In the genomic region with DNA sequence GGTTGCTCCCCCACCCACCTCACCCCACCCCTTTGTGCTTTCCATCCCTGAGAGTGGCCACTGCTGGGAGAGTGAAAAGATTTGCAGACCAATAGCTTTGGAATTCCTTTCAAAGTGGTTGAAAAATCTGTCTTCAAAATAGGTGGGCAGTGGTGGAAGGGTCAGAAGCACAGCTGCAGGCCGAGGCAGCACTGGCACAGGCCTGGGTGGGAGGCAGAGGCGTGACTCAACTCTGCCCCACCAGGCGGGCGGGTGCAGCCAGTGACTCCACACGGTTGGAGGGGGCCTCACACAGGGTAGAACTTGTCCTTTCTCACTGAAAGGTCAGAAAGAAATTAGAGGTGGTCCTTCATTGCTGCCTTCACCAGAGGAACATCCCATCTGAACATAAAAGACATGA, we compare ENCODE assay signal across 21 cellular contexts.
DNase-seq lines count a peak whose midpoint lies in the region; ATAC-seq and TF ChIP-seq lines count a peak whose summit lies in the region.
"Had no signal": no experiment of that assay in that cellular context is flagged by ENCODE, and none has a peak within 500 bp of the region (broad histone marks: within the 10 kb centered on the region; RNA-seq: fewer than 3 reads in every experiment).

No MANE protein-coding gene starts in this region.

- H3K9ac ChIP-seq in DND-41 (ENCODE audit: low read depth, low read length) = no peak overlapping the region

- H3K4me1 ChIP-seq in DND-41 (ENCODE audit: insufficient read depth, low read length) (no peaks in the 10 kb centered on the region), HEK293 (ENCODE audit: control insufficient read depth, insufficient read depth, low read length) (peaks cover 9% of the 10 kb centered on the region)

- no peak overlapping the region for H2AFZ ChIP-seq in DND-41 (ENCODE audit: low read depth, low read length)

- DNase-seq in DND-41 = no peak
- DNase-seq in iPS-NIHi7 (ENCODE audit: extremely low spot score) = peak; percentile 49
- no peak for DNase-seq in NCI-H128 (lab: John Stamatoyannopoulos, UW; ENCODE audit: unreplicated experiment)
- DNase-seq in NCI-H1105 treated with DMSO at 0.1 percent for 48 hours (lab: John Stamatoyannopoulos, UW) = no peak
- DNase-seq: activated CD4-positive, alpha-beta T cell treated with anti-CD3 and anti-CD28 coated beads, Interleukin-2, amount 10 ng/mL, durations not matched to agents 24 days and 14 days; activated naive CD4-positive, alpha-beta T cell treated with Interleukin-2 at 50 U/mL for 16 hours; activated T-cell treated with anti-CD3 and anti-CD28 coated beads, Interleukin-2, amount 50 U/mL, for 72 hours; cortex of kidney; GDM1; KG1; NCI-H187; NCI-H2171 treated with DMSO at 0.1 percent for 48 hours; NCI-H524 treated with DMSO at 0.1 percent for 48 hours; stimulated activated CD8-positive, alpha-beta memory T cell treated with anti-CD3 and anti-CD28 coated beads, Interleukin-4, amount 100 ng/mL, for 48 hours had no signal

- no peaks in the 10 kb centered on the region for H3K36me3 ChIP-seq in DND-41 (ENCODE audit: insufficient read depth, low read length)
- H3K36me3 ChIP-seq in HEK293 (ENCODE audit: control insufficient read depth in 2 of 2, insufficient read depth in 1 of 2, low read length in 2 of 2) = no peaks in the 10 kb centered on the region

- no peaks in the 10 kb centered on the region for H3K79me2 ChIP-seq in DND-41 (ENCODE audit: insufficient read depth, low read length)

- H3K4me2 ChIP-seq in DND-41 (ENCODE audit: insufficient read depth, low read length) = no peak overlapping the region

- ATAC-seq in DND-41 (ENCODE audit: insufficient read depth, low read depth) = no peak
- ATAC-seq in HG02588 (IDR thresholded peaks at IDR 0.05; ENCODE audit: unreplicated experiment) = no peak
- ATAC-seq in HG02759 (IDR thresholded peaks at IDR 0.05; ENCODE audit: unreplicated experiment) = no peak
- ATAC-seq: activated T-cell treated with anti-CD3 and anti-CD28 coated beads, Interleukin-2, amount 50 U/mL, for 72 hours; gastroesophageal sphincter had no signal

- TF ChIP-seq CTCF in DND-41 (IDR thresholded peaks at IDR 0.05; ENCODE audit: borderline replicate concordance, extremely low read depth, low read length, poor library complexity, severe bottlenecking) (peak; percentile 11), HEK293 (tag by site-specific recombination; IDR thresholded peaks at IDR 0.05) (peak; percentile 73)

- H4K20me1 ChIP-seq in DND-41 (ENCODE audit: insufficient read depth, low read length) = no peaks in the 10 kb centered on the region

- no peak overlapping the region for H3K27ac ChIP-seq in DND-41 (ENCODE audit: low read length)
- no peak overlapping the region for H3K27ac ChIP-seq in HEK293 (ENCODE audit: extremely low read depth, low read depth, low read length)
- H3K27ac ChIP-seq in angular gyrus (ENCODE audit: low read depth, low read length) = peak overlapping the region; percentile 77
- H3K27ac ChIP-seq: gastroesophageal sphincter, RWPE1 had no signal

- H3K27me3 ChIP-seq in DND-41 (ENCODE audit: insufficient read depth, low read length, poor library complexity) = no peaks in the 10 kb centered on the region
- H3K27me3 ChIP-seq: gastroesophageal sphincter had no signal

- H3K4me3 ChIP-seq in DND-41 (ENCODE audit: low read depth in 1 of 2, low read length in 2 of 2) (no peak overlapping the region), HEK293 (ENCODE audit: low read depth, low read length) (no peak overlapping the region)
- H3K4me3 ChIP-seq: gastroesophageal sphincter, lung had no signal

- POLR2A ChIA-PET in HEK293 (lab: Yijun Ruan, JAX) = no interaction called here

- H3K9me3 ChIP-seq in DND-41 (ENCODE audit: insufficient read depth, low read length, severe bottlenecking) = no peaks in the 10 kb centered on the region
- no peaks in the 10 kb centered on the region for H3K9me3 ChIP-seq in HEK293 (ENCODE audit: control insufficient read depth, insufficient read depth, low read depth, low read length)
- H3K9me3 ChIP-seq: gastroesophageal sphincter had no signal

- CTCF ChIA-PET in HEK293 (lab: Yijun Ruan, JAX) = interaction anchor here (1.0 kb wide), 1 partner anchor 431 kb away, joined by 5 read pairs; no protein-coding TSS in a partner anchor

TF ChIP-seq in HEK293, 187 proteins besides CTCF, POLR2A, EP300 and RAD21:
- TF ChIP-seq SP2 (tag by site-specific recombination; IDR thresholded peaks at IDR 0.05) = peak; percentile 42
- TF ChIP-seq ZFP41 (tag by site-specific recombination; IDR thresholded peaks at IDR 0.05; ENCODE audit: borderline replicate concordance) = no peak
- TF ChIP-seq EGR2 (tag by site-specific recombination; IDR thresholded peaks at IDR 0.05; ENCODE audit: low read depth) = peak; percentile 76
- peak; percentile 86 for TF ChIP-seq ZFHX2 (tag by site-specific recombination; conservative IDR thresholded peaks at IDR 0.05)
- 0 out of 2 replicates have a peak, but pooled peaks have one; percentile 28 for TF ChIP-seq GLIS1 (tag by site-specific recombination; IDR thresholded peaks at IDR 0.05)
- TF ChIP-seq ZNF791 (tag by site-specific recombination; IDR thresholded peaks at IDR 0.05) = no peak
- TF ChIP-seq ZIC2 (tag by site-specific recombination; IDR thresholded peaks at IDR 0.05) = peak; percentile 72
- TF ChIP-seq GLIS2 (tag by site-specific recombination; IDR thresholded peaks at IDR 0.05) = 0 out of 2 replicates have a peak, but pooled peaks have one; percentile 32
- TF ChIP-seq ZNF394 (tag by site-specific recombination; IDR thresholded peaks at IDR 0.05; ENCODE audit: borderline replicate concordance) = no peak
